ENCODE assay signal across 10 cellular contexts in genomic region chrX:135522878-135523693, GRCh38. TPM values are rescaled to one million over a fixed set of nuclear protein-coding genes. Genes with fewer than 3 reads are reported as not detected.
DNase-seq lines count a peak whose midpoint lies in the region; ATAC-seq and TF ChIP-seq lines count a peak whose summit lies in the region.
"Had no signal": no experiment of that assay in that cellular context is flagged by ENCODE, and none has a peak within 500 bp of the region (broad histone marks: within the 10 kb centered on the region; RNA-seq: fewer than 3 reads in every experiment).

No MANE protein-coding gene starts in this region.

- POLR2A ChIA-PET in activated CD4-positive, alpha-beta T cell treated with anti-CD3 and anti-CD28 coated beads, Interleukin-2, amount 10 ng/mL, durations not matched to agents 7 days and 5 days (lab: Charles Lee) = interaction anchor here (0.6 kb wide), 1 partner anchor 1144 kb away, joined by 3 read pairs; no protein-coding TSS in a partner anchor
- POLR2A ChIA-PET in WTC11 (lab: Charles Lee) = no interaction called here

- peaks cover 0 to 15% (median 4%) of the 10 kb centered on the region in 4 donors for H3K4me1 ChIP-seq in stomach

- H3K27me3 ChIP-seq in stomach = no peaks in the 10 kb centered on the region

- peak overlapping the region; percentile 91 for H3K27ac Mint-ChIP-seq in activated CD4-positive, alpha-beta T cell treated with anti-CD3 and anti-CD28 coated beads, Interleukin-2, amount 10 ng/mL, durations not matched to agents 7 days and 5 days
- H3K27ac Mint-ChIP-seq in WTC11 = no peak overlapping the region

- CTCF ChIA-PET in activated CD4-positive, alpha-beta T cell treated with anti-CD3 and anti-CD28 coated beads, Interleukin-2, amount 10 ng/mL, durations not matched to agents 7 days and 5 days (lab: Charles Lee) = interaction anchor here (0.7 to 1.1 kb wide), 2 partner anchors 8 kb away, joined by 3 to 4 read pairs; no protein-coding TSS in a partner anchor
- CTCF ChIA-PET in WTC11 (lab: Charles Lee) = no interaction called here

- TF ChIP-seq CTCF in WTC11 (IDR thresholded peaks at IDR 0.05) = no peak
- TF ChIP-seq CTCF in fibroblast of the aortic adventitia (IDR thresholded peaks at IDR 0.05; ENCODE audit: insufficient read depth, low read length) = no peak
- no peak for TF ChIP-seq CTCF in stomach (IDR thresholded peaks at IDR 0.05)

- H3K27me3 Mint-ChIP-seq in activated CD4-positive, alpha-beta T cell treated with anti-CD3 and anti-CD28 coated beads, Interleukin-2, amount 10 ng/mL, durations not matched to agents 7 days and 5 days = no peaks in the 10 kb centered on the region
- no peaks in the 10 kb centered on the region for H3K27me3 Mint-ChIP-seq in WTC11 (ENCODE audit: low read depth)

- H3K36me3 Mint-ChIP-seq in activated CD4-positive, alpha-beta T cell treated with anti-CD3 and anti-CD28 coated beads, Interleukin-2, amount 10 ng/mL, durations not matched to agents 7 days and 5 days (ENCODE audit: low read depth) = peaks cover 41% of the 10 kb centered on the region
- H3K36me3 Mint-ChIP-seq in WTC11 = no peaks in the 10 kb centered on the region

- H3K4me3 ChIP-seq in fibroblast of the aortic adventitia (ENCODE audit: low read depth, low read length) = no peak overlapping the region
- peak overlapping the region in 1 of 4 donors; percentile 65 for H3K4me3 ChIP-seq in stomach

- no peaks in the 10 kb centered on the region for H3K9me3 Mint-ChIP-seq in activated CD4-positive, alpha-beta T cell treated with anti-CD3 and anti-CD28 coated beads, Interleukin-2, amount 10 ng/mL, durations not matched to agents 7 days and 5 days
- H3K9me3 Mint-ChIP-seq in WTC11 = no peaks in the 10 kb centered on the region

- TF ChIP-seq EP300 in stomach (IDR thresholded peaks at IDR 0.05) = no peak

- H3K36me3 ChIP-seq in stomach = no peaks in the 10 kb centered on the region

- H3K27ac ChIP-seq in stomach = peak overlapping the region in 4 of 5 donors; percentile 73 to 97 (median 88)

- H3K9me3 ChIP-seq in stomach = no peaks in the 10 kb centered on the region

- WGBS in stomach, 5 donors = 72 to 81% (median 77%) methylated on average over 20 of the region's 20 CpGs

- H3K4me1 Mint-ChIP-seq in activated CD4-positive, alpha-beta T cell treated with anti-CD3 and anti-CD28 coated beads, Interleukin-2, amount 10 ng/mL, durations not matched to agents 7 days and 5 days = peaks cover 46% of the 10 kb centered on the region
- peaks cover 26% of the 10 kb centered on the region for H3K4me1 Mint-ChIP-seq in WTC11

- H3K4me3 Mint-ChIP-seq in activated CD4-positive, alpha-beta T cell treated with anti-CD3 and anti-CD28 coated beads, Interleukin-2, amount 10 ng/mL, durations not matched to agents 7 days and 5 days = peak overlapping the region; percentile 98
- peak overlapping the region; percentile 85 for H3K4me3 Mint-ChIP-seq in WTC11

- intact Hi-C loops in stomach (cut with DNase I; ENCODE audit: low total_unique reads) = no loop called here

- no peak for TF ChIP-seq POLR2A in stomach (IDR thresholded peaks at IDR 0.05)

- no peak for DNase-seq in activated CD4-positive, alpha-beta T cell treated with anti-CD3 and anti-CD28 coated beads, Interleukin-2, amount 10 ng/mL, durations not matched to agents 7 days and 5 days
- no peak for DNase-seq in activated CD4-positive, alpha-beta T cell treated with anti-CD3 and anti-CD28 coated beads, Interleukin-2, amount 50 U/mL, for 4 hours
- DNase-seq in WTC11 (ENCODE audit: low spot score) (no peak), fibroblast of the aortic adventitia (ENCODE audit: low read depth) (peak; percentile 2), stomach (no peak), NCI-H2227 treated with DMSO at 0.1 percent for 48 hours (lab: John Stamatoyannopoulos, UW) (no peak), Kasumi-1 (lab: John Stamatoyannopoulos, UW) (no peak)
- no peak for DNase-seq in activated effector memory CD4-positive, alpha-beta T cell treated with Interleukin-2 at 50 U/mL for 16 hours
- DNase-seq: NCI-H524 had no signal

- no peak for ATAC-seq in WTC11
- ATAC-seq: right cardiac atrium had no signal

TF ChIP-seq in WTC11, 78 proteins besides CTCF, POLR2A, EP300 and RAD21:
- TF ChIP-seq FOXP1 (CRISPR knock-in tag; IDR thresholded peaks at IDR 0.05; ENCODE audit: borderline replicate concordance) (no peak), ZBTB21 (CRISPR knock-in tag; IDR thresholded peaks at IDR 0.05; ENCODE audit: borderline replicate concordance) (no peak), ERG (CRISPR knock-in tag; IDR thresholded peaks at IDR 0.05) (no peak), SMAD3 (CRISPR knock-in tag; IDR thresholded peaks at IDR 0.05; ENCODE audit: borderline replicate concordance) (no peak), ZNF396 (CRISPR knock-in tag; IDR thresholded peaks at IDR 0.05; ENCODE audit: borderline replicate concordance) (no peak), JAZF1 (CRISPR knock-in tag; IDR thresholded peaks at IDR 0.05) (no peak), NR2C2 (CRISPR knock-in tag; IDR thresholded peaks at IDR 0.05) (no peak), ZNF263 (CRISPR knock-in tag; IDR thresholded peaks at IDR 0.05; ENCODE audit: low read depth) (no peak), RELA (CRISPR knock-in tag; IDR thresholded peaks at IDR 0.05; ENCODE audit: borderline replicate concordance) (no peak), ZBTB43 (CRISPR knock-in tag; IDR thresholded peaks at IDR 0.05) (no peak), EMX1 (CRISPR knock-in tag; IDR thresholded peaks at IDR 0.05) (no peak)

RNA-seq across cellular contexts. Expression of gene INTS6L, which starts 2.6 kb away (rescaled TPM):
- 10 to 100 TPM; 30.1 to 32.5 TPM for total RNA-seq in activated CD4-positive, alpha-beta T cell treated with anti-CD3 and anti-CD28 coated beads, Interleukin-2, amount 10 ng/mL, durations not matched to agents 7 days and 5 days
- total RNA-seq in WTC11 (2021) (5.4 to 8.2 TPM (median 6.5 TPM) in 3 replicates), fibroblast of the aortic adventitia (ENCODE audit: low replicate concordance) (3.3 and 5.3 TPM in 2 replicates), stomach (10 to 100 TPM in 4 of 5 donors, 1 to 10 TPM in 1; 5.3 to 41.7 (median 13.0) TPM)
- 1 to 10 TPM; 1.4 to 9.4 (median 2.0) TPM for polyA plus RNA-seq in stomach
